9 cellular contexts compared by ENCODE assay signal in the genomic region with DNA sequence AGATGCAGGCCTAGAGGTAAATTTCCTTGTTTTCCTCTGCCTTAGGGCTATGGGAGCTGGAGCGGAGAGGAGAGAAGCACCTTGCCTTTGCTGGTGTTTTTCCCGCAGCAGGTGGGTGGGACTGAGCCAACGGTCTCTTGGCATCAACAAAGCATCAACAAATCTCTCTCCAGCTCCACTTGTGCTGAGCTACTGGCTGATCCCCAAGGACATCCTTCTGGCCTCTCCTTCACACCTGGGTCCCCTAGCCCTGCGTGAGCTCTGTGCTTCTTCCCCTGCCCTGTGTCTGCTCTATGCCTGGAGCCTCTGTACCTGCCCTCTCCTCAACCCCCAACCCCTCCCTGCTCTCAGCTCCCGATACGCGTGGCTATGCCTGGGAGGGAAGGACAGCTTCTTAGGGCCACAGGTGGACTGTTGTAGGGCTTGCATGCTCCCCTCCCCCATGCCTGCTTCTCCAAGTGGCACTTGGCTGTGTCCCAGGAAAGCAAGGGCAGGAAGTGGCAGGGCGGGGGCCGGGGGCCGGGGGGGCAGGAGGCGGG. TPM values are rescaled to one million over a fixed set of nuclear protein-coding genes. Genes with fewer than 3 reads are reported as not detected.
DNase-seq lines count a peak whose midpoint lies in the region; ATAC-seq and TF ChIP-seq lines count a peak whose summit lies in the region.
"Had no signal": no experiment of that assay in that cellular context is flagged by ENCODE, and none has a peak within 500 bp of the region (broad histone marks: within the 10 kb centered on the region; RNA-seq: fewer than 3 reads in every experiment).

No MANE protein-coding gene starts in this region.

- H3K4me1 Mint-ChIP-seq in Caco-2 (ENCODE audit: low read depth, unreplicated experiment) (peaks cover 55% of the 10 kb centered on the region), mesothelial cell of epicardium (peaks cover 58% of the 10 kb centered on the region)
- H3K4me1 Mint-ChIP-seq in activated CD4-positive, alpha-beta T cell treated with anti-CD3 and anti-CD28 coated beads, Interleukin-2, amount 10 ng/mL, durations not matched to agents 24 days and 14 days = peaks cover 13% of the 10 kb centered on the region

- H3K4me3 ChIP-seq in Caco-2 (ENCODE audit: low read depth, low read length) = peak overlapping the region; percentile 1; the same call in 1 of the 2 replicates

- DNase-seq in Caco-2 (peak; percentile 52 to 80), NCI-H146 (lab: John Stamatoyannopoulos, UW) (peak; percentile 97), mesothelial cell of epicardium (ENCODE audit: low spot score in 2 of 2, unreplicated experiment in 2 of 2) (no peak)
- DNase-seq in central memory CD4-positive, alpha-beta T cell = no peak
- no peak for DNase-seq in activated CD4-positive, alpha-beta T cell treated with anti-CD3 and anti-CD28 coated beads, Interleukin-2, amount 10 ng/mL, durations not matched to agents 24 days and 14 days
- no peak for DNase-seq in activated CD4-positive, alpha-beta T cell treated with anti-CD3 and anti-CD28 coated beads, Interleukin-2, amount 50 U/mL, for 4 hours

- peaks cover 42% of the 10 kb centered on the region for H3K4me1 ChIP-seq in Caco-2

- H3K27me3 Mint-ChIP-seq in Caco-2 (ENCODE audit: insufficient read depth, unreplicated experiment) = no peaks in the 10 kb centered on the region
- H3K27me3 Mint-ChIP-seq in mesothelial cell of epicardium (ENCODE audit: low read depth) = peaks cover 2% of the 10 kb centered on the region
- H3K27me3 Mint-ChIP-seq in activated CD4-positive, alpha-beta T cell treated with anti-CD3 and anti-CD28 coated beads, Interleukin-2, amount 10 ng/mL, durations not matched to agents 24 days and 14 days = peaks cover 16% of the 10 kb centered on the region

- H3K9me3 Mint-ChIP-seq in Caco-2 (ENCODE audit: unreplicated experiment) = no peaks in the 10 kb centered on the region
- no peaks in the 10 kb centered on the region for H3K9me3 Mint-ChIP-seq in mesothelial cell of epicardium
- H3K9me3 Mint-ChIP-seq in activated CD4-positive, alpha-beta T cell treated with anti-CD3 and anti-CD28 coated beads, Interleukin-2, amount 10 ng/mL, durations not matched to agents 24 days and 14 days = no peaks in the 10 kb centered on the region
- H3K9me3 Mint-ChIP-seq: stimulated activated naive CD8-positive, alpha-beta T cell treated with anti-CD3 and anti-CD28 coated beads, Interleukin-15, Interleukin-2, amounts not matched to agents 100 ng/mL and 50 ng/mL, for 24 hours had no signal

- no peak for ATAC-seq in HG02981 (IDR thresholded peaks at IDR 0.05; ENCODE audit: unreplicated experiment)

- no peaks in the 10 kb centered on the region for H3K9me3 ChIP-seq in Caco-2

- H3K4me3 Mint-ChIP-seq in Caco-2 (ENCODE audit: unreplicated experiment) = peak overlapping the region; percentile 75
- H3K4me3 Mint-ChIP-seq in mesothelial cell of epicardium = no peak overlapping the region
- no peak overlapping the region for H3K4me3 Mint-ChIP-seq in activated CD4-positive, alpha-beta T cell treated with anti-CD3 and anti-CD28 coated beads, Interleukin-2, amount 10 ng/mL, durations not matched to agents 24 days and 14 days
- H3K4me3 Mint-ChIP-seq: stimulated activated naive CD8-positive, alpha-beta T cell treated with anti-CD3 and anti-CD28 coated beads, Interleukin-15, Interleukin-2, amounts not matched to agents 100 ng/mL and 50 ng/mL, for 24 hours had no signal

- peaks cover 30% of the 10 kb centered on the region for H3K36me3 Mint-ChIP-seq in Caco-2 (ENCODE audit: insufficient read depth, unreplicated experiment)
- no peaks in the 10 kb centered on the region for H3K36me3 Mint-ChIP-seq in mesothelial cell of epicardium
- H3K36me3 Mint-ChIP-seq in activated CD4-positive, alpha-beta T cell treated with anti-CD3 and anti-CD28 coated beads, Interleukin-2, amount 10 ng/mL, durations not matched to agents 24 days and 14 days (ENCODE audit: low read depth) = no peaks in the 10 kb centered on the region

- CTCF ChIA-PET in Caco-2 (lab: Charles Lee) = interaction anchor here (0.6 to 1.7 kb wide), 2 partner anchors 15 to 23 kb away, joined by 5 to 8 read pairs; partner anchors contain the start of gene METTL27

- intact Hi-C loops in Caco-2 (cut with micrococcal nuclease; ENCODE audit: unreplicated experiment) = loop anchor here (1.0 to 5.0 kb wide), 2 partner anchors 84 to 250 kb away; partner anchors contain the start of gene TBL2
- intact Hi-C loops in activated CD4-positive, alpha-beta T cell treated with anti-CD3 and anti-CD28 coated beads, Interleukin-2, amount 10 ng/mL, durations not matched to agents 24 days and 14 days (cut with micrococcal nuclease) = loop anchor here (1.0 kb wide), 1 partner anchor 24 kb away; no protein-coding TSS in a partner anchor

- no peaks in the 10 kb centered on the region for H3K27me3 ChIP-seq in Caco-2 (replicated peaks; ENCODE audit: control insufficient read depth, insufficient read depth, low read length)

- POLR2A ChIA-PET in Caco-2 (lab: Charles Lee) = interaction anchor here (0.5 to 1.2 kb wide), 4 partner anchors 24 to 85 kb away, joined by 3 to 10 read pairs (median 6); partner anchors contain the start of gene CLDN3

- H3K27ac Mint-ChIP-seq in Caco-2 (ENCODE audit: unreplicated experiment) (peak overlapping the region; percentile 98), mesothelial cell of epicardium (peak overlapping the region; percentile 86)
- no peak overlapping the region for H3K27ac Mint-ChIP-seq in activated CD4-positive, alpha-beta T cell treated with anti-CD3 and anti-CD28 coated beads, Interleukin-2, amount 10 ng/mL, durations not matched to agents 24 days and 14 days
- H3K27ac Mint-ChIP-seq: stimulated activated naive CD8-positive, alpha-beta T cell treated with anti-CD3 and anti-CD28 coated beads, Interleukin-15, Interleukin-2, amounts not matched to agents 100 ng/mL and 50 ng/mL, for 24 hours had no signal

- H3K36me3 ChIP-seq in Caco-2 (ENCODE audit: control insufficient read depth, insufficient read depth, low read length) = peaks cover 5% of the 10 kb centered on the region

- no peak for TF ChIP-seq CTCF in Caco-2 (IDR thresholded peaks at IDR 0.05; ENCODE audit: insufficient read depth in 1 of 2, low read depth in 1 of 2, low read length in 1 of 2, severe bottlenecking in 1 of 2, unreplicated experiment in 1 of 2)
- TF ChIP-seq CTCF in VCaP (conservative IDR thresholded peaks at IDR 0.05) = no peak
- no peak for TF ChIP-seq CTCF in mesothelial cell of epicardium (IDR thresholded peaks at IDR 0.05; ENCODE audit: unreplicated experiment)

- H3K27ac ChIP-seq in VCaP = peak overlapping the region; percentile 100

- TSS peak; percentile 14 for BruUV-seq in Caco-2 (replicated peaks; lab: Mats Ljungman, UMichigan)

RNA-seq across cellular contexts. Expression of gene CLDN4, which starts 3.2 kb away (rescaled TPM):
- total RNA-seq in Caco-2 (2022) = 249 TPM in 2 replicates
- 158 to 175 TPM (median 165 TPM) in 3 replicates for total RNA-seq in mesothelial cell of epicardium
- total RNA-seq in activated CD4-positive, alpha-beta T cell treated with anti-CD3 and anti-CD28 coated beads, Interleukin-2, amount 10 ng/mL, durations not matched to agents 24 days and 14 days = not detected in 2 replicates

RNA-seq across cellular contexts. Expression of gene METTL27, which starts 14.7 kb away (rescaled TPM):
- total RNA-seq in Caco-2 (2022) (1.5 and 1.7 TPM in 2 replicates), mesothelial cell of epicardium (7.9 to 11.4 TPM (median 8.7 TPM) in 3 replicates)
- total RNA-seq in activated CD4-positive, alpha-beta T cell treated with anti-CD3 and anti-CD28 coated beads, Interleukin-2, amount 10 ng/mL, durations not matched to agents 24 days and 14 days = 1.3 and 1.9 TPM in 2 replicates

RNA-seq across cellular contexts. Expression of gene TMEM270, which starts 33.3 kb away (rescaled TPM):
- total RNA-seq in Caco-2 (2022) (not detected in 2 replicates), mesothelial cell of epicardium (not detected in 3 replicates)
- not detected in 2 replicates for total RNA-seq in activated CD4-positive, alpha-beta T cell treated with anti-CD3 and anti-CD28 coated beads, Interleukin-2, amount 10 ng/mL, durations not matched to agents 24 days and 14 days

RNA-seq across cellular contexts. Expression of gene CLDN3, which starts 57.6 kb away (rescaled TPM):
- total RNA-seq in Caco-2 (2022) = 19.6 and 21.0 TPM in 2 replicates
- 10.5 to 11.0 TPM (median 10.6 TPM) in 3 replicates for total RNA-seq in mesothelial cell of epicardium
- total RNA-seq in activated CD4-positive, alpha-beta T cell treated with anti-CD3 and anti-CD28 coated beads, Interleukin-2, amount 10 ng/mL, durations not matched to agents 24 days and 14 days = not detected in 2 replicates

Comparison
In these comparisons a context has a peak if more than half of its experiments do, and no peak if none do; other contexts are left out.
1. DNase-seq: peak in Caco-2 (2 of 2) and NCI-H146 (single experiment); none in mesothelial cell of epicardium (0 of 2), central memory CD4-positive, alpha-beta T cell (single experiment), activated CD4-positive, alpha-beta T cell treated with anti-CD3 and anti-CD28 coated beads, Interleukin-2, amount 10 ng/mL, durations not matched to agents 24 days and 14 days (single experiment) and activated CD4-positive, alpha-beta T cell treated with anti-CD3 and anti-CD28 coated beads, Interleukin-2, amount 50 U/mL, for 4 hours (0 of 2).
2. RNA of gene CLDN4, which starts 3.2 kb away (total RNA-seq): 249 TPM in Caco-2 and 158 to 175 TPM in mesothelial cell of epicardium; not detected in activated CD4-positive, alpha-beta T cell treated with anti-CD3 and anti-CD28 coated beads, Interleukin-2, amount 10 ng/mL, durations not matched to agents 24 days and 14 days; every median in the first group is over 100 times any median in the second.